ENCODE assay signal across 8 cellular contexts in the genomic region with DNA sequence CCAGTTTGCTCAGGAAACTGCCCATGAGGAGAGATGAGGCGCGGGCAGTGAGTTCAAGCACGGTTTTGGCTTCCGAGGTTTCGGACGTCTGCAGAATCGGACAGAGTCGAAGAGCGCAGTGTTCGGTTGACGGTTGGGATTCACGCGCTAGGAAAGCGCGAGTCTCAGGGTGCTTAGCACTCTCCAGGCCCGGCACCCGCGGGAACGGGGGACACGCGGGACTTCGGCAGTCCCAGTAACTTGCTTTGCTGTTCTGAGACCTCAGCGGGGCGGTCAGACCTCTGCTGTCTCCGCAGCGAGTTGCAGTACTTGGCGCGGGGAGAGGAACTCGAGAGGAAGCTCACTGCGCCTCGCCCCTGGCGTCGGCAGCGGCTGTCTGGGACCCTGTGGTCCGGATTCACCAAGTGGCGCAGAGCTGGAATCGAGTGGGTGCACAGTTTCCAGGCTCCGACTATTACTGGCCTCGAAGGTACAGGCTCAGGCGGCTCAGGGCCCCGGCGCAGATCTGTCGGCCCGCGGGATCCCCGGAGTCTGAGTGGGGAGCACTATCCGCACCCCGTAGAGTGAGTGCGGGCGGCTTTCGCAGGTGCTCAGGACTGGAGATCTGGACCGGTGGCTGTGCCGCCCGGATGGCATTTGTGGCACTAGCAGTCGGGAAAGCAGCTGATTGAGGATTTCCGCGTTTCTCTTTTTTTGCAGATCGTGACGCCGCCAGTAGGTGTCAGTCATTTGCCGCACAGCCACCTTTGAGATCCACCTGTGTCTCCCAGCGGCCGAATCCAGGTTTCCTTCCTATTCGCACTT. TPM values are rescaled to one million over a fixed set of nuclear protein-coding genes. Genes with fewer than 3 reads are reported as not detected.
DNase-seq lines count a peak whose midpoint lies in the region; ATAC-seq and TF ChIP-seq lines count a peak whose summit lies in the region.

A gene (minus strand): TSS at position 128 of the 804 bp plus-strand sequence. CDS start 103 bp downstream, at position 25.

- no peaks in the 10 kb centered on the region for H3K79me2 ChIP-seq in SU-DHL-6 (ENCODE audit: insufficient read depth, low read length)

- H3K4me1 ChIP-seq in adrenal gland (replicated peaks in 1 of 2): peaks cover 0 to 12% of the 10 kb centered on the region in 2 donors
- peaks cover 3 to 9% (median 9%) of the 10 kb centered on the region in 3 donors for H3K4me1 ChIP-seq in skeletal muscle tissue (ENCODE audit: control insufficient read depth in 3 of 3, insufficient read depth in 3 of 3, low read length in 3 of 3)

- H3K9me3 ChIP-seq in SU-DHL-6 (ENCODE audit: insufficient read depth, low read length): no peaks in the 10 kb centered on the region
- no peaks in the 10 kb centered on the region for H3K9me3 ChIP-seq in adrenal gland (replicated peaks in 1 of 3)
- H3K9me3 ChIP-seq in skeletal muscle tissue (ENCODE audit: control insufficient read depth in 3 of 3, low read length in 3 of 3): no peaks in the 10 kb centered on the region

- DNase-seq in 8988T (peak; percentile 47), LoVo (ENCODE audit: low spot score) (peak; percentile 86), adrenal gland (peak; percentile 31 to 76 (median 46))

- intact Hi-C loops in adrenal gland (cut with DNase I): no loop called here

- H3K27me3 ChIP-seq in SU-DHL-6 (ENCODE audit: low read length) (no peaks in the 10 kb centered on the region), adrenal gland (peaks cover 54% of the 10 kb centered on the region), skeletal muscle tissue (ENCODE audit: control insufficient read depth in 3 of 3, insufficient read depth in 3 of 3, low read length in 3 of 3) (peaks cover 41 to 44% (median 41%) of the 10 kb centered on the region in 3 donors)

- ATAC-seq in GM18498 (IDR thresholded peaks at IDR 0.05; ENCODE audit: unreplicated experiment) (peak; percentile 63), HG03457 (IDR thresholded peaks at IDR 0.05; ENCODE audit: unreplicated experiment) (no peak)

- no peak for TF ChIP-seq POLR2A in adrenal gland (IDR thresholded peaks at IDR 0.05)

- TF ChIP-seq CTCF in SU-DHL-6 (IDR thresholded peaks at IDR 0.05; ENCODE audit: insufficient read depth, low read length, poor library complexity, severe bottlenecking) (peak; percentile 58), adrenal gland (IDR thresholded peaks at IDR 0.05) (peak in 5 of 6 experiments; percentile 36 to 55 (median 49))

- H3K27ac ChIP-seq in SU-DHL-6 (ENCODE audit: low read depth, low read length): no peak within 1 kb of the TSS
- no peak within 1 kb of the TSS for H3K27ac ChIP-seq in adrenal gland
- no peak within 1 kb of the TSS for H3K27ac ChIP-seq in skeletal muscle tissue (ENCODE audit: low read depth, low read length)

- WGBS in adrenal gland, 4 donors: 1 to 3% (median 1%) methylated on average over 10 to 64 of the region's 64 CpGs

- H3K36me3 ChIP-seq in SU-DHL-6 (ENCODE audit: low read length) (no peaks in the 10 kb centered on the region), adrenal gland (replicated peaks in 1 of 2) (no peaks in the 10 kb centered on the region), skeletal muscle tissue (ENCODE audit: control insufficient read depth in 3 of 3, insufficient read depth in 3 of 3, low read length in 3 of 3) (no peaks in the 10 kb centered on the region)

- H3K9me2 ChIP-seq in SU-DHL-6 (replicated peaks; ENCODE audit: insufficient read depth, low read length): no peaks in the 10 kb centered on the region

- H3K4me3 ChIP-seq in SU-DHL-6 (ENCODE audit: insufficient read depth, low read length, poor library complexity, severe bottlenecking) (no peak within 1 kb of the TSS), adrenal gland (peak within 1 kb of the TSS in 2 of 4 donors; percentile 16 to 50), iPS-11a (ENCODE audit: low read depth, low read length) (peak within 1 kb of the TSS; percentile 67), skeletal muscle tissue (ENCODE audit: low read length in 3 of 3) (peak within 1 kb of the TSS; percentile 38 to 57 (median 45))

- no peak within 1 kb of the TSS for H3K9ac ChIP-seq in SU-DHL-6 (ENCODE audit: low read length)
- no peak within 1 kb of the TSS for H3K9ac ChIP-seq in skeletal muscle tissue (ENCODE audit: low read depth in 1 of 3, low read length in 3 of 3)

- no peaks in the 10 kb centered on the region for H4K20me1 ChIP-seq in SU-DHL-6 (ENCODE audit: low read depth, low read length)

- no peaks in the 10 kb centered on the region for H3F3A ChIP-seq in SU-DHL-6 (ENCODE audit: insufficient read depth)

- no peak within 1 kb of the TSS for H2AFZ ChIP-seq in SU-DHL-6 (ENCODE audit: low read depth, low read length, severe bottlenecking)

- H3K4me2 ChIP-seq in SU-DHL-6 (ENCODE audit: low read depth, low read length, poor library complexity, severe bottlenecking): peak within 1 kb of the TSS; percentile 28

RNA-seq across cellular contexts. Expression of the gene that starts here (rescaled TPM):
- total RNA-seq in adrenal gland (not detected), skeletal muscle tissue (not detected)
- polyA plus RNA-seq in adrenal gland: under 1 TPM in 1 of 3 donors, not detected in 2; 0.03 TPM

Comparison
In these comparisons a context has a peak if more than half of its experiments do, and no peak if none do; other contexts are left out.
1. Peak in DNase-seq in adrenal gland; RNA of the gene not detected or under 1 TPM.